ENCODE assay signal across 8 cellular contexts in the genomic region with DNA sequence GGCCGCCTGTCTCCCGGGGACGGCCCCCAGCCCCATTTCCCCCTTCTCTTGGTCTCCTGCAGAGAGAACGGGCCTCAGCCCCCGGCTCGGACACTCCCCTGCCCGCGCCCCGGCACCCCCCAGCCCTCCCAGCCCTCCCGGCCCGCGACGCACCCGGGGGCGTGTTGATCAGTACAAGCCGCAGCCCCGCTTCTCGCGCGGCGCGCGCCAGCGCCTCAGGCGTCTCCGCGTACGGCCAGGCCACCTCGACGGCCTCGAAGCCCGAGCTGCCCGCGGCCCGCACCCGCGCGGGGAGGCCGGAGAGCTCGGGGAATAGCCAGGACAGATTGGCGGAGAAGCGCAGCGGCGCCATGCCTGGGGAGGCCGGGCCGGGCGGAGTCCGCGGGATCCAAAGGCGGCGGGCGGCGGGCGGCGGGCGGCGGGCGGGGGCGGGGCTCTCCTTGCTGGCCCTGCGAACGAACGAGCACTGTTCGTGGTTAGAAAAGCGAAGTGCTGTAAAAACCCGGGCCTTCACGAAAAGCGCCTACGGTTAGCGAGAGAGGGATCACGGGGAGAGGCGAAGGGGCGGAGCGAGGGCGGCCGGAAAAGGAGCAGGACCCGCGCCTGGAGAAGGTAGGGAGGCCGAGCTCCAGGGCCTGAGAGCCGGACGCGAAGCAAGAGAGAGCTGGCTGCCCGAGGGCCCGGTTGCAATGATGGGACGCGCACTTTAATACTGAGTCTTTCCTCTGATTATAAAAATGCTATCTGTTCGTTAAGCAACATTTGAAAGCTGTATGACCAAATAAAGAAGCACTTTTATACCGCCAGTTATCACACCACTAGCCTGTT. TPM values are rescaled to one million over a fixed set of nuclear protein-coding genes. Genes with fewer than 3 reads are reported as not detected.
DNase-seq lines count a peak whose midpoint lies in the region; ATAC-seq lines count a peak whose summit lies in the region.

A gene with protein sequence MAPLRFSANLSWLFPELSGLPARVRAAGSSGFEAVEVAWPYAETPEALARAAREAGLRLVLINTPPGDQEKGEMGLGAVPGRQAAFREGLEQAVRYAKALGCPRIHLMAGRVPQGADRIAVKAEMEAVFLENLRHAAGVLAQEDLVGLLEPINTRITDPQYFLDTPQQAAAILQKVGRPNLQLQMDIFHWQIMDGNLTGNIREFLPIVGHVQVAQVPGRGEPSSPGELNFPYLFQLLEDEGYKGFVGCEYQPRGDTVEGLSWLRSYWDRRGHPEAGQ (minus strand): TSS at position 490 of the 828 bp plus-strand sequence. CDS start 138 bp downstream, at position 352.

- peaks cover 25% of the 10 kb centered on the region for H3K36me3 Mint-ChIP-seq in activated CD4-positive, alpha-beta T cell treated with anti-CD3 and anti-CD28 coated beads, Interleukin-2, amount 10 ng/mL, durations not matched to agents 7 days and 5 days (ENCODE audit: low read depth)

- H3K4me3 Mint-ChIP-seq in activated CD4-positive, alpha-beta T cell treated with anti-CD3 and anti-CD28 coated beads, Interleukin-2, amount 10 ng/mL, durations not matched to agents 7 days and 5 days, result peak within 1 kb of the TSS; percentile 81

- CTCF ChIA-PET in activated CD4-positive, alpha-beta T cell treated with anti-CD3 and anti-CD28 coated beads, Interleukin-2, amount 10 ng/mL, durations not matched to agents 7 days and 5 days (lab: Charles Lee), result interaction anchor here (0.7 to 1.3 kb wide), 7 partner anchors 9 to 26 kb away, joined by 3 to 6 read pairs (median 3); no protein-coding TSS in a partner anchor

- DNase-seq in AML-193 (lab: John Stamatoyannopoulos, UW) (peak; percentile 71 to 81), H4 (ENCODE audit: low spot score) (peak; percentile 94), NCI-H2227 (lab: John Stamatoyannopoulos, UW; ENCODE audit: unreplicated experiment) (peak; percentile 93), dedifferentiated amniotic fluid mesenchymal stem cell (ENCODE audit: extremely low spot score) (peak; percentile 87), left kidney (ENCODE audit: low read depth, low spot score) (peak; percentile 97)
- DNase-seq in activated CD4-positive, alpha-beta T cell treated with anti-CD3 and anti-CD28 coated beads, Interleukin-2, amount 10 ng/mL, durations not matched to agents 7 days and 5 days, result peak; percentile 78
- DNase-seq in stimulated activated CD4-positive, alpha-beta T cell treated with anti-CD3 and anti-CD28 coated beads, Interleukin-1b, Interleukin-23, amount 100 ng/mL, for 4 hours (ENCODE audit: low read depth in 2 of 2), result peak; percentile 32 to 54

- peaks cover 2% of the 10 kb centered on the region for H3K9me3 Mint-ChIP-seq in activated CD4-positive, alpha-beta T cell treated with anti-CD3 and anti-CD28 coated beads, Interleukin-2, amount 10 ng/mL, durations not matched to agents 7 days and 5 days

- ATAC-seq in HG03378 (IDR thresholded peaks at IDR 0.05; ENCODE audit: unreplicated experiment), result no peak

- POLR2A ChIA-PET in activated CD4-positive, alpha-beta T cell treated with anti-CD3 and anti-CD28 coated beads, Interleukin-2, amount 10 ng/mL, durations not matched to agents 7 days and 5 days (lab: Charles Lee), result interaction anchor here (1.1 kb wide), 1 partner anchor 69 kb away, joined by 3 read pairs; no protein-coding TSS in a partner anchor

- peaks cover 22% of the 10 kb centered on the region for H3K4me1 Mint-ChIP-seq in activated CD4-positive, alpha-beta T cell treated with anti-CD3 and anti-CD28 coated beads, Interleukin-2, amount 10 ng/mL, durations not matched to agents 7 days and 5 days

- H3K27ac Mint-ChIP-seq in activated CD4-positive, alpha-beta T cell treated with anti-CD3 and anti-CD28 coated beads, Interleukin-2, amount 10 ng/mL, durations not matched to agents 7 days and 5 days, result peak within 1 kb of the TSS; percentile 89

- peaks cover 33% of the 10 kb centered on the region for H3K27me3 Mint-ChIP-seq in activated CD4-positive, alpha-beta T cell treated with anti-CD3 and anti-CD28 coated beads, Interleukin-2, amount 10 ng/mL, durations not matched to agents 7 days and 5 days

RNA-seq across cellular contexts. Expression of the gene that starts here (rescaled TPM):
- total RNA-seq in H4 (2014; rRNA removed; shearing (Covaris generic)), result 32.4 and 35.1 TPM in 2 replicates
- 10 to 100 TPM; 20.6 to 25.8 TPM for total RNA-seq in activated CD4-positive, alpha-beta T cell treated with anti-CD3 and anti-CD28 coated beads, Interleukin-2, amount 10 ng/mL, durations not matched to agents 7 days and 5 days

Comparison
In these comparisons a context has a peak if more than half of its experiments do, and no peak if none do; other contexts are left out.
1. DNase-seq: peak in every context shown above with its lines; median percentile 97 in left kidney; 94 in H4; 93 in NCI-H2227; 87 in dedifferentiated amniotic fluid mesenchymal stem cell; 78 in activated CD4-positive, alpha-beta T cell treated with anti-CD3 and anti-CD28 coated beads, Interleukin-2, amount 10 ng/mL, durations not matched to agents 7 days and 5 days; 76 in AML-193; 43 in stimulated activated CD4-positive, alpha-beta T cell treated with anti-CD3 and anti-CD28 coated beads, Interleukin-1b, Interleukin-23, amount 100 ng/mL, for 4 hours.